ENCODE assay signal across 20 cellular contexts in the genomic region with DNA sequence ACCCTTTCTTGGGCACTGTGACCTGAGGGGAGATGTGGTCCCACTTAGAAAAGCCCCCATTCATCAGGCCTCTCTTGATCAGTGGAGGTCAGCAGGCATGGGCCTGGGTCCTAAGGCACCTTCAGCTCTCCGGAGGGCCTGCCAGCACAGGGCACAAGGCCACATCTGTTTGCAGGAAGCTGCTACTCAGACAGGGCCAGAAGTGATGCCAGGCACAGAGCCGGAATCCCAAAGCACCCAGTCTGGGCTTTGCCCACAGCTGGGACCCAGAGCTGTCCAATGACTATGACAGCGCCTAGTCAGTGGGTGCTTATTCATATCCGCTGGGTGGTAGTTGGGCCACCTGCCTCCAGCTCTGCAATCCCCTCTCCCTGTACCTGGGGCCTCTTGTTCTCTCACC.
DNase-seq lines count a peak whose midpoint lies in the region; ATAC-seq and TF ChIP-seq lines count a peak whose summit lies in the region.
"Had no signal": no experiment of that assay in that cellular context is flagged by ENCODE, and none has a peak within 500 bp of the region (broad histone marks: within the 10 kb centered on the region; RNA-seq: fewer than 3 reads in every experiment).

No MANE protein-coding gene starts in this region.

- intact Hi-C loops in activated CD8-positive, alpha-beta T cell treated with anti-CD3 and anti-CD28 coated beads for 36 hours (cut with micrococcal nuclease) = no loop called here
- intact Hi-C loops in spleen (cut with DNase I; ENCODE audit: low total_unique reads) = no loop called here
- intact Hi-C loops in left cardiac atrium (cut with DNase I) = no loop called here

- peak; percentile 11 for DNase-seq in activated CD8-positive, alpha-beta T cell treated with anti-CD3 and anti-CD28 coated beads, Interleukin-2, amount 10 ng/mL, durations not matched to agents 7 days and 5 days
- no peak for DNase-seq in activated CD8-positive, alpha-beta T cell treated with anti-CD3 and anti-CD28 coated beads for 36 hours
- DNase-seq in mesenteric fat pad (ENCODE audit: low spot score) (peak; percentile 71), osteocyte (ENCODE audit: extremely low spot score, unreplicated experiment) (peak; percentile 66), spleen (peak; percentile 54), left cardiac atrium (no peak), superior temporal gyrus (ENCODE audit: extremely low spot score) (no peak)
- DNase-seq in activated CD4-positive, CD25-positive, alpha-beta regulatory T cell (lab: John Stamatoyannopoulos, UW) = no peak
- DNase-seq: AML-193; Caco-2; Calu3; CD4-positive, alpha-beta T cell; CD8-positive, alpha-beta T cell; DMS79 treated with DMSO at 0.1 percent for 48 hours; GF-D8 had no signal

- H3K4me1 Mint-ChIP-seq in activated CD8-positive, alpha-beta T cell treated with anti-CD3 and anti-CD28 coated beads, Interleukin-2, amount 10 ng/mL, durations not matched to agents 7 days and 5 days (ENCODE audit: low read depth) = no peaks in the 10 kb centered on the region
- H3K4me1 Mint-ChIP-seq in activated CD8-positive, alpha-beta T cell treated with anti-CD3 and anti-CD28 coated beads for 36 hours (ENCODE audit: low read depth) = no peaks in the 10 kb centered on the region
- H3K4me1 Mint-ChIP-seq in osteocyte (ENCODE audit: unreplicated experiment) = no peaks in the 10 kb centered on the region
- H3K4me1 Mint-ChIP-seq: B cell had no signal

- TF ChIP-seq POLR2A in spleen (IDR thresholded peaks at IDR 0.05) = no peak

- no peaks in the 10 kb centered on the region for H3K36me3 ChIP-seq in spleen
- H3K36me3 ChIP-seq: BLaER1 treated with 17β-estradiol and CSF1 and Interleukin-3, amounts not matched to agents 10 nM and 100 nM had no signal

- no peak overlapping the region for H3K27ac Mint-ChIP-seq in activated CD8-positive, alpha-beta T cell treated with anti-CD3 and anti-CD28 coated beads, Interleukin-2, amount 10 ng/mL, durations not matched to agents 7 days and 5 days
- no peak overlapping the region for H3K27ac Mint-ChIP-seq in activated CD8-positive, alpha-beta T cell treated with anti-CD3 and anti-CD28 coated beads for 36 hours
- no peak overlapping the region for H3K27ac Mint-ChIP-seq in osteocyte (ENCODE audit: unreplicated experiment)
- H3K27ac Mint-ChIP-seq: B cell; CD4-positive, alpha-beta T cell; CD8-positive, alpha-beta T cell had no signal

- POLR2A ChIA-PET in activated CD8-positive, alpha-beta T cell treated with anti-CD3 and anti-CD28 coated beads, Interleukin-2, amount 10 ng/mL, durations not matched to agents 7 days and 5 days (lab: Charles Lee) = no interaction called here
- POLR2A ChIA-PET in activated CD8-positive, alpha-beta T cell treated with anti-CD3 and anti-CD28 coated beads for 36 hours (lab: Charles Lee) = no interaction called here

- peaks cover 7% of the 10 kb centered on the region for H3K27me3 Mint-ChIP-seq in activated CD8-positive, alpha-beta T cell treated with anti-CD3 and anti-CD28 coated beads, Interleukin-2, amount 10 ng/mL, durations not matched to agents 7 days and 5 days (ENCODE audit: low read depth)
- no peaks in the 10 kb centered on the region for H3K27me3 Mint-ChIP-seq in activated CD8-positive, alpha-beta T cell treated with anti-CD3 and anti-CD28 coated beads for 36 hours
- peaks cover 3% of the 10 kb centered on the region for H3K27me3 Mint-ChIP-seq in osteocyte (ENCODE audit: unreplicated experiment)
- H3K27me3 Mint-ChIP-seq: CD4-positive, alpha-beta T cell had no signal

- H3K4me3 Mint-ChIP-seq in activated CD8-positive, alpha-beta T cell treated with anti-CD3 and anti-CD28 coated beads, Interleukin-2, amount 10 ng/mL, durations not matched to agents 7 days and 5 days = no peak overlapping the region
- H3K4me3 Mint-ChIP-seq in activated CD8-positive, alpha-beta T cell treated with anti-CD3 and anti-CD28 coated beads for 36 hours = no peak overlapping the region
- H3K4me3 Mint-ChIP-seq in osteocyte (ENCODE audit: unreplicated experiment) = no peak overlapping the region
- H3K4me3 Mint-ChIP-seq: B cell; CD4-positive, alpha-beta T cell; CD8-positive, alpha-beta T cell had no signal

- peaks cover 13% of the 10 kb centered on the region for H3K9me3 Mint-ChIP-seq in activated CD8-positive, alpha-beta T cell treated with anti-CD3 and anti-CD28 coated beads, Interleukin-2, amount 10 ng/mL, durations not matched to agents 7 days and 5 days (ENCODE audit: insufficient read depth)
- peaks cover 17% of the 10 kb centered on the region for H3K9me3 Mint-ChIP-seq in activated CD8-positive, alpha-beta T cell treated with anti-CD3 and anti-CD28 coated beads for 36 hours
- peaks cover 16% of the 10 kb centered on the region for H3K9me3 Mint-ChIP-seq in osteocyte (ENCODE audit: unreplicated experiment)

- H3K27me3 ChIP-seq in spleen (replicated peaks in 1 of 7) = no peaks in the 10 kb centered on the region
- H3K27me3 ChIP-seq: BLaER1 treated with 17β-estradiol and CSF1 and Interleukin-3, amounts not matched to agents 10 nM and 100 nM had no signal

- no peak overlapping the region for H3K27ac ChIP-seq in spleen
- H3K27ac ChIP-seq: 22Rv1; A549; BLaER1 treated with 17β-estradiol and CSF1 and Interleukin-3, amounts not matched to agents 10 nM and 100 nM; C4-2B had no signal

- H3K9me3 ChIP-seq in spleen = peaks cover 0 to 36% (median 26%) of the 10 kb centered on the region in 8 donors

- no peak for TF ChIP-seq CTCF in activated CD8-positive, alpha-beta T cell treated with anti-CD3 and anti-CD28 coated beads for 36 hours (IDR thresholded peaks at IDR 0.05)
- TF ChIP-seq CTCF in osteocyte (IDR thresholded peaks at IDR 0.05) (no peak), spleen (IDR thresholded peaks at IDR 0.05 in 8 of 11, conservative IDR thresholded peaks at IDR 0.05 in 3 of 11) (no peak)

- no peaks in the 10 kb centered on the region for H3K4me1 ChIP-seq in spleen
- H3K4me1 ChIP-seq: A549, Caco-2 had no signal

- CTCF ChIA-PET in activated CD8-positive, alpha-beta T cell treated with anti-CD3 and anti-CD28 coated beads, Interleukin-2, amount 10 ng/mL, durations not matched to agents 7 days and 5 days (lab: Charles Lee) = no interaction called here
- CTCF ChIA-PET in activated CD8-positive, alpha-beta T cell treated with anti-CD3 and anti-CD28 coated beads for 36 hours (lab: Charles Lee) = no interaction called here

- WGBS in spleen, 5 donors = 90 to 95% (median 93%) methylated on average over 3 to 4 of the region's 4 CpGs

- no peak overlapping the region for H3K4me3 ChIP-seq in spleen
- H3K4me3 ChIP-seq: A549; BLaER1 treated with 17β-estradiol and CSF1 and Interleukin-3, amounts not matched to agents 10 nM and 100 nM had no signal

- H3K36me3 Mint-ChIP-seq in activated CD8-positive, alpha-beta T cell treated with anti-CD3 and anti-CD28 coated beads, Interleukin-2, amount 10 ng/mL, durations not matched to agents 7 days and 5 days (ENCODE audit: low read depth) = no peaks in the 10 kb centered on the region
- H3K36me3 Mint-ChIP-seq in activated CD8-positive, alpha-beta T cell treated with anti-CD3 and anti-CD28 coated beads for 36 hours (ENCODE audit: low read depth) = peaks cover 3% of the 10 kb centered on the region
- H3K36me3 Mint-ChIP-seq in osteocyte (ENCODE audit: unreplicated experiment) = peaks cover 2% of the 10 kb centered on the region
- H3K36me3 Mint-ChIP-seq: CD8-positive, alpha-beta T cell had no signal

- no peak for ATAC-seq in activated CD8-positive, alpha-beta T cell treated with anti-CD3 and anti-CD28 coated beads, Interleukin-2, amount 10 ng/mL, durations not matched to agents 7 days and 5 days
- no peak for ATAC-seq in activated CD8-positive, alpha-beta T cell treated with anti-CD3 and anti-CD28 coated beads for 36 hours
- no peak for ATAC-seq in left cardiac atrium
- ATAC-seq: A549; CD8-positive, alpha-beta T cell had no signal

Comparison
In these comparisons a context has a peak if more than half of its experiments do, and no peak if none do; other contexts are left out.
1. DNase-seq: peak in activated CD8-positive, alpha-beta T cell treated with anti-CD3 and anti-CD28 coated beads, Interleukin-2, amount 10 ng/mL, durations not matched to agents 7 days and 5 days (single experiment), mesenteric fat pad (single experiment), osteocyte (single experiment) and spleen (single experiment); none in activated CD8-positive, alpha-beta T cell treated with anti-CD3 and anti-CD28 coated beads for 36 hours (single experiment), left cardiac atrium (single experiment), superior temporal gyrus (single experiment) and activated CD4-positive, CD25-positive, alpha-beta regulatory T cell (0 of 4).